Comparison of ENCODE assay signal across 7 cellular contexts in genomic region chr10:32446701-32447406, GRCh38. TPM values are rescaled to one million over a fixed set of nuclear protein-coding genes. Genes with fewer than 3 reads are reported as not detected.
DNase-seq lines count a peak whose midpoint lies in the region; ATAC-seq and TF ChIP-seq lines count a peak whose summit lies in the region.

No MANE protein-coding gene starts in this region.

- H2AFZ ChIP-seq in neuron (ENCODE audit: low read depth, low read length) = peak overlapping the region; percentile 98

- 0 out of 2 replicates have a peak, but pooled peaks cover 6% of the 10 kb centered on the region for H3K4me1 ChIP-seq in HUES64 (ENCODE audit: insufficient read depth, low read length)
- H3K4me1 ChIP-seq in neuron (ENCODE audit: insufficient read depth, low read length) = peaks cover 4% of the 10 kb centered on the region

- peak overlapping the region; percentile 78 for H3K9ac ChIP-seq in HUES64 (ENCODE audit: low read depth, low read length)

- DNase-seq in EL = peak; percentile 37
- DNase-seq in WERI-Rb-1 = no peak
- DNase-seq in foreskin fibroblast = peak in 1 of 2 donors; percentile 58
- DNase-seq in HPDE6-E6E7 (ENCODE audit: extremely low spot score) = no peak

- H3K27me3 ChIP-seq in HUES64 (ENCODE audit: insufficient read depth, low read length) (no peaks in the 10 kb centered on the region), WERI-Rb-1 (ENCODE audit: insufficient read depth, low read depth, severe bottlenecking) (no peaks in the 10 kb centered on the region), neuron (ENCODE audit: insufficient read depth, low read length) (no peaks in the 10 kb centered on the region)

- H3K4me3 ChIP-seq in HUES64 (ENCODE audit: low read length) (peak overlapping the region; percentile 78), WERI-Rb-1 (ENCODE audit: low read depth, low read length) (peak overlapping the region; percentile 70), foreskin fibroblast (ENCODE audit: low read depth in 1 of 2, low read length in 2 of 2) (peak overlapping the region; percentile 59 to 84), neuron (ENCODE audit: low read length) (peak overlapping the region; percentile 98)

- no peak overlapping the region for H3K27ac ChIP-seq in HUES64 (ENCODE audit: low read depth, low read length)
- H3K27ac ChIP-seq in WERI-Rb-1 = peak overlapping the region; percentile 89

- TF ChIP-seq CTCF in WERI-Rb-1 (IDR thresholded peaks at IDR 0.05; ENCODE audit: low read depth, low read length) (no peak), foreskin fibroblast (IDR thresholded peaks at IDR 0.05; ENCODE audit: low read depth, low read length) (no peak)

- H3K9me3 ChIP-seq in HUES64 (ENCODE audit: insufficient read depth, low read depth, low read length) (no peaks in the 10 kb centered on the region), WERI-Rb-1 (ENCODE audit: severe bottlenecking) (no peaks in the 10 kb centered on the region), neuron (ENCODE audit: low read length) (no peaks in the 10 kb centered on the region)

- H3K36me3 ChIP-seq in HUES64 (ENCODE audit: insufficient read depth, low read length) (no peaks in the 10 kb centered on the region), WERI-Rb-1 (no peaks in the 10 kb centered on the region), neuron (ENCODE audit: insufficient read depth, low read length) (no peaks in the 10 kb centered on the region)

- no peak for ATAC-seq in HG03025 (IDR thresholded peaks at IDR 0.05; ENCODE audit: low FRiP score, unreplicated experiment)

- WGBS in HUES64 = 42% methylated on average over 11 of the region's 12 CpGs

RNA-seq across cellular contexts. Expression of gene CCDC7, which starts 0.9 kb away (rescaled TPM):
- 0.35 TPM for polyA plus RNA-seq in HUES64 (2013, experiment 1 of 2)
- polyA plus RNA-seq in HUES64 (2013, experiment 2 of 2) = 0.19 TPM
